ENCODE assay signal across 8 cellular contexts in genomic region chr1:66929289-66929688, GRCh38. TPM values are rescaled to one million over a fixed set of nuclear protein-coding genes. Genes with fewer than 3 reads are reported as not detected.
DNase-seq lines count a peak whose midpoint lies in the region; ATAC-seq, FAIRE-seq and TF ChIP-seq lines count a peak whose summit lies in the region.

No MANE protein-coding gene starts in this region.

- POLR2A ChIA-PET in HCT116 (lab: Charles Lee): no interaction called here

- H3K36me3 ChIP-seq in HCT116 (ENCODE audit: control insufficient read depth in 1 of 2, insufficient read depth in 2 of 2, low read length in 2 of 2) (no peaks in the 10 kb centered on the region), skeletal muscle tissue (ENCODE audit: control insufficient read depth in 3 of 3, insufficient read depth in 3 of 3, low read length in 3 of 3) (no peaks in the 10 kb centered on the region)

- no peaks in the 10 kb centered on the region for H4K20me1 ChIP-seq in HCT116 (ENCODE audit: insufficient read depth)

- H3K4me2 ChIP-seq in HCT116 (ENCODE audit: low read length): peak overlapping the region; percentile 86

- H3K27ac Mint-ChIP-seq in T-helper 17 cell: peak overlapping the region; percentile 93

- H3K9ac ChIP-seq in HCT116 (ENCODE audit: low read length) (peak overlapping the region; percentile 84), skeletal muscle tissue (ENCODE audit: low read depth in 1 of 3, low read length in 3 of 3) (peak overlapping the region; percentile 86 to 93 (median 91))

- H3K4me1 ChIP-seq in HCT116 (ENCODE audit: control insufficient read depth in 1 of 2, insufficient read depth in 2 of 2, low read length in 2 of 2) (peaks cover 18 to 25% of the 10 kb centered on the region in 2 experiments; a peak in 3 of 4 replicates), skeletal muscle tissue (ENCODE audit: control insufficient read depth in 3 of 3, insufficient read depth in 3 of 3, low read length in 3 of 3) (peaks cover 8 to 32% (median 25%) of the 10 kb centered on the region in 3 donors)

- BruUV-seq in HCT116 (replicated peaks; lab: Mats Ljungman, UMichigan): no TSS peak

- peaks cover 29% of the 10 kb centered on the region for H3K4me1 Mint-ChIP-seq in T-helper 17 cell

- RAD21 ChIA-PET in HCT116 (lab: Charles Lee; ENCODE audit: low non-redundant PET in 1 of 2, low total read pairs in 2 of 2, uncharacterized antibody in 2 of 2, unreplicated experiment in 2 of 2): no interaction called here

- TF ChIP-seq POLR2A in HCT116 (IDR thresholded peaks at IDR 0.05; ENCODE audit: borderline replicate concordance, extremely low read depth, insufficient read depth, insufficient read length) (no peak), GM12892 (IDR thresholded peaks at IDR 0.05; ENCODE audit: low read depth, low read length) (no peak)

- no peaks in the 10 kb centered on the region for H3K9me3 ChIP-seq in HCT116 (ENCODE audit: control insufficient read depth in 1 of 2, insufficient read depth in 1 of 2, low read depth in 1 of 2, low read length in 2 of 2)
- no peaks in the 10 kb centered on the region for H3K9me3 ChIP-seq in T-helper 17 cell (ENCODE audit: control insufficient read depth, low read length, poor library complexity, severe bottlenecking)
- H3K9me3 ChIP-seq in skeletal muscle tissue (ENCODE audit: control insufficient read depth in 3 of 3, low read length in 3 of 3): no peaks in the 10 kb centered on the region

- TF ChIP-seq CTCF in HCT116 (IDR thresholded peaks at IDR 0.05 in 2 of 3, conservative IDR thresholded peaks at IDR 0.05 in 1 of 3; ENCODE audit: borderline replicate concordance in 1 of 3, insufficient read depth in 1 of 3, low read depth in 2 of 3, low read length in 2 of 3): no peak
- no peak for TF ChIP-seq CTCF in fibroblast of mammary gland (conservative IDR thresholded peaks at IDR 0.05; ENCODE audit: control insufficient read depth, insufficient read depth, low read depth, low read length)

- FAIRE-seq in GM12892 (lab: Jason Lieb, UNC): no peak

- ATAC-seq in HCT116 (no peak), T-helper 17 cell (no peak), GM19351 (IDR thresholded peaks at IDR 0.05; ENCODE audit: unreplicated experiment) (no peak)

- H3K36me3 Mint-ChIP-seq in T-helper 17 cell (ENCODE audit: low read depth): peaks cover 4% of the 10 kb centered on the region

- no peaks in the 10 kb centered on the region for H3K9me2 ChIP-seq in HCT116 (ENCODE audit: insufficient read depth)

- CTCF ChIA-PET in HCT116 (lab: Charles Lee): no interaction called here

- H3K27me3 ChIP-seq in HCT116 (ENCODE audit: insufficient read depth, low read length) (no peaks in the 10 kb centered on the region), skeletal muscle tissue (ENCODE audit: control insufficient read depth in 3 of 3, insufficient read depth in 3 of 3, low read length in 3 of 3) (no peaks in the 10 kb centered on the region)

- no peak overlapping the region for H2AFZ ChIP-seq in HCT116 (ENCODE audit: low read depth, low read length, poor library complexity, severe bottlenecking)

- H3K27me3 Mint-ChIP-seq in T-helper 17 cell: no peaks in the 10 kb centered on the region

- peaks cover 73% of the 10 kb centered on the region for H3K79me2 ChIP-seq in HCT116 (ENCODE audit: insufficient read depth, low read length)

- peak overlapping the region; percentile 97 for H3K4me3 Mint-ChIP-seq in T-helper 17 cell

- peak overlapping the region; percentile 83 for H3K27ac ChIP-seq in HCT116 (ENCODE audit: low read depth, low read length)
- peak overlapping the region; percentile 92 for H3K27ac ChIP-seq in skeletal muscle tissue (ENCODE audit: low read depth, low read length)

- DNase-seq in HCT116 (ENCODE audit: low read depth, low spot score) (no peak), T-helper 17 cell (no peak), fibroblast of mammary gland (ENCODE audit: low read depth) (no peak), DMS 273 treated with DMSO at 0.1 percent for 48 hours (lab: John Stamatoyannopoulos, UW) (no peak), GM03348 (ENCODE audit: low spot score) (no peak), GM12892 (ENCODE audit: insufficient read length) (no peak)

- intact Hi-C loops in HCT116 (cut with micrococcal nuclease): no loop called here

- no peak for TF ChIP-seq RAD21 in HCT116 (IDR thresholded peaks at IDR 0.05; ENCODE audit: low read depth)

- H3K4me3 ChIP-seq in HCT116 (replicated peaks in 1 of 2; ENCODE audit: low read depth in 1 of 2, low read length in 2 of 2): peak overlapping the region; percentile 35 to 77
- H3K4me3 ChIP-seq in fibroblast of mammary gland (ENCODE audit: control insufficient read depth, low read depth, low read length): peak overlapping the region; percentile 63
- peak overlapping the region; percentile 84 to 96 (median 89) for H3K4me3 ChIP-seq in skeletal muscle tissue (ENCODE audit: low read length in 3 of 3)

TF ChIP-seq in HCT116, 20 proteins besides CTCF, POLR2A, EP300 and RAD21:
- no peak for TF ChIP-seq SP1 (IDR thresholded peaks at IDR 0.05; ENCODE audit: low read depth)
- no peak for TF ChIP-seq SRF (IDR thresholded peaks at IDR 0.05; ENCODE audit: low read depth)
- 0 out of 2 replicates have a peak, but pooled peaks have one; percentile 6 for TF ChIP-seq MAX (IDR thresholded peaks at IDR 0.05)
- no peak for TF ChIP-seq EZH2phosphoT487 (IDR thresholded peaks at IDR 0.05; ENCODE audit: borderline replicate concordance)
- no peak for TF ChIP-seq ZFX (IDR thresholded peaks at IDR 0.05)
- no peak for TF ChIP-seq ZNF274 (IDR thresholded peaks at IDR 0.05; ENCODE audit: low read depth, low read length)
TF ChIP-seq in HCT116: peak in this region for 1.

RNA-seq across cellular contexts. Expression of gene MIER1, which starts 4.5 kb away (rescaled TPM):
- total RNA-seq in HCT116 (2021; ENCODE audit: unreplicated experiment) (28.7 TPM), T-helper 17 cell (10 to 100 TPM; 82.4 to 90.5 TPM), skeletal muscle tissue (29.7 TPM)
- 9.9 and 10.5 TPM in 2 replicates for polyA plus RNA-seq in HCT116 (2012)
- polyA plus RNA-seq in GM12892 (2012; ENCODE audit: missing spikeins): 27.8 TPM

RNA-seq across cellular contexts. Expression of gene DNAI4, which starts 4.6 kb away (rescaled TPM):
- 3.9 TPM for total RNA-seq in HCT116 (2021; ENCODE audit: unreplicated experiment)
- 0.59 and 0.75 TPM in 2 replicates for polyA plus RNA-seq in HCT116 (2012)
- 1 to 10 TPM; 5.2 to 7.2 TPM for total RNA-seq in T-helper 17 cell
- total RNA-seq in skeletal muscle tissue: 12.5 TPM
- 0.49 TPM for polyA plus RNA-seq in GM12892 (2012; ENCODE audit: missing spikeins)
